Comparison of ENCODE assay signal across 8 cellular contexts in the genomic region with DNA sequence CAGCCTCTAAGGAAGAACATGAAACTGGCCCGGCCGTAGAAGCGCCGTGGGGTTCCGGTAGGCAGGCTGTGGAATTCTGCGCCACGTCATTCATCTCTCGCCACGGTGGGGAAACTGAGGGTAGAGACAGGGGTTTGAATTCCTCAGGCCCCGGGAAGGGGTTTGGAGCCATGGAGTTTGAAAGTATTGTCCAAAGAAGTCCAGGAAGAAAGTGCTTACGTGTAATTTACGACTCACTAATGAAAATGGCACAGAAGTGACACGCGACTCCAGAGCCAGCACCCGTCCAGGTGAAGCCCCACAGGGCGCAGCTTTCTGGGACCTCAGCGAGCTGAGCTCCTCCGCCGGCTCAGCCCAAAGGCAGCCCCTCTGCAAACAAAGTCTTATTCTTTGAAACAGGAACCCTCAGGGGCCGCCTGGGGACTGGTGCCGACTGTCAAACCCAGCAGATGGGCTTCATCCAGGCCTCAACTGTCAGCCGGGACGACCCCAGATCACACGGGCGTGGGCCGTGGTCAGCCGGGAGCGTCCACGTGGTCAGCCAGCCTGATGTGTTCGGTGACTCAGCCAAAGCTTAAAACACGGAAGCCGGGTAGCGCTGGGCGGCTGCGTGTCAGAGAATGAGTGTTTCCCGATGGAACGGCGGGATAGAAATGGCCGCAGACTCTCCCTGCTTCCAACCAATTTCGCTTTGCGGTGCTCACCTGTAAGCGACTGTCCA.
DNase-seq lines count a peak whose midpoint lies in the region; ATAC-seq, FAIRE-seq and TF ChIP-seq lines count a peak whose summit lies in the region.
"Not testable (repeated sequence)": the region's sequence is repeated elsewhere in the genome, so short reads cannot be mapped to it uniquely, and the experiment has no call there.

No MANE protein-coding gene starts in this region.

- intact Hi-C loops in kidney (cut with DNase I); sciatic nerve (cut with DNase I): not testable (repeated sequence)

- H3K9ac ChIP-seq in kidney (ENCODE audit: low read length in 2 of 2) = not testable (repeated sequence)

- H3K9me3 ChIP-seq in kidney (ENCODE audit: control insufficient read depth in 1 of 2, low read length in 2 of 2); upper lobe of left lung: not testable (repeated sequence)

- H3K4me3 ChIP-seq in cardiac fibroblast (replicated peaks in 1 of 2; ENCODE audit: low read depth in 2 of 2, low read length in 2 of 2); fibroblast of pulmonary artery (replicated peaks; ENCODE audit: low read depth, low read length): not testable (repeated sequence)
- H3K4me3 ChIP-seq in kidney (ENCODE audit: low read length in 2 of 2) (peak overlapping the region in 1 of 2 donors; percentile 39), upper lobe of left lung (peak overlapping the region in 2 of 4 donors; percentile 9 to 12)

- peak; percentile 92 for ATAC-seq in sciatic nerve
- peak; percentile 21 to 90 for ATAC-seq in upper lobe of left lung (ENCODE audit: low FRiP score in 2 of 2)

- not testable (repeated sequence) for H3K27ac ChIP-seq in kidney (ENCODE audit: low read depth in 2 of 2, low read length in 2 of 2)
- H3K27ac ChIP-seq in upper lobe of left lung = peak overlapping the region in 3 of 4 donors; percentile 33 to 69 (median 57)

- not testable (repeated sequence) for TF ChIP-seq EP300 in upper lobe of left lung (IDR thresholded peaks at IDR 0.05)

- FAIRE-seq in kidney (lab: Jason Lieb, UNC) = not testable (repeated sequence)

- DNase-seq in AG20443 (ENCODE audit: low spot score) (peak; percentile 72), NOMO-1 treated with DMSO at 0.1 percent for 48 hours (lab: John Stamatoyannopoulos, UW; ENCODE audit: unreplicated experiment) (peak; percentile 29), cardiac fibroblast (ENCODE audit: low read depth in 2 of 2) (peak; percentile 76 to 83), fibroblast of pulmonary artery (ENCODE audit: low read depth) (peak; percentile 80), kidney (peak; percentile 94), mucosa of gallbladder (ENCODE audit: low spot score) (peak; percentile 59), sciatic nerve (ENCODE audit: low spot score) (peak; percentile 86), upper lobe of left lung (peak; percentile 66 to 87)

- TF ChIP-seq POLR2A in upper lobe of left lung (IDR thresholded peaks at IDR 0.05) = not testable (repeated sequence)

- H3K36me3 ChIP-seq in kidney (ENCODE audit: control insufficient read depth in 1 of 2, insufficient read depth in 2 of 2, low read length in 2 of 2); upper lobe of left lung: not testable (repeated sequence)

- TF ChIP-seq CTCF in cardiac fibroblast (IDR thresholded peaks at IDR 0.05; ENCODE audit: low read depth, low read length); fibroblast of pulmonary artery (IDR thresholded peaks at IDR 0.05; ENCODE audit: low read length, missing control alignments); kidney (IDR thresholded peaks at IDR 0.05; ENCODE audit: borderline replicate concordance, extremely low read depth, insufficient read depth); upper lobe of left lung (IDR thresholded peaks at IDR 0.05): not testable (repeated sequence)

- 53 to 75% methylated on average over 22 to 42 of the region's 42 CpGs for WGBS in upper lobe of left lung, 2 donors

- H3K27me3 ChIP-seq in upper lobe of left lung = not testable (repeated sequence)

- not testable (repeated sequence) for H3K4me1 ChIP-seq in kidney (ENCODE audit: control insufficient read depth in 1 of 2, insufficient read depth in 1 of 2, low read depth in 1 of 2, low read length in 2 of 2)
- peaks cover 0 to 13% (median 9%) of the 10 kb centered on the region in 4 donors for H3K4me1 ChIP-seq in upper lobe of left lung

Comparison
In these comparisons a context has a peak if more than half of its experiments do, and no peak if none do; other contexts are left out.
1. DNase-seq: peak in every context shown above with its lines; median percentile 94 in kidney; 86 in sciatic nerve; 80 in fibroblast of pulmonary artery; 80 in cardiac fibroblast; 76 in upper lobe of left lung; 72 in AG20443; 59 in mucosa of gallbladder; 29 in NOMO-1 treated with DMSO at 0.1 percent for 48 hours.